In genomic region chr20:2738734-2739398, GRCh38 we compare ENCODE assay signal across 1 cellular context.
TF ChIP-seq lines count a peak whose summit lies in the region.

No MANE protein-coding gene starts in this region.

TF ChIP-seq in WTC11, 78 proteins besides CTCF, POLR2A, EP300 and RAD21 (continued from another document):
- no peak for TF ChIP-seq ERG (CRISPR knock-in tag; IDR thresholded peaks at IDR 0.05)
- no peak for TF ChIP-seq FOXJ3 (CRISPR knock-in tag; IDR thresholded peaks at IDR 0.05; ENCODE audit: borderline replicate concordance)
